ENCODE assay signal across 8 cellular contexts in genomic region chr4:52711834-52712171, GRCh38. TPM values are rescaled to one million over a fixed set of nuclear protein-coding genes. Genes with fewer than 3 reads are reported as not detected.
DNase-seq lines count a peak whose midpoint lies in the region; ATAC-seq and TF ChIP-seq lines count a peak whose summit lies in the region.

No MANE protein-coding gene starts in this region.

- no peaks in the 10 kb centered on the region for H3K27me3 ChIP-seq in heart left ventricle
- H3K27me3 ChIP-seq in ascending aorta = no peaks in the 10 kb centered on the region
- H3K27me3 ChIP-seq in mucosa of stomach (ENCODE audit: control insufficient read depth, insufficient read depth, low read length) = no peaks in the 10 kb centered on the region

- ATAC-seq in heart left ventricle (no peak), HG03159 (IDR thresholded peaks at IDR 0.05; ENCODE audit: unreplicated experiment) (peak; percentile 0)

- DNase-seq in heart left ventricle (no peak), cardiac septum (ENCODE audit: low spot score) (no peak), ascending aorta (ENCODE audit: low spot score in 2 of 2) (no peak), OCI-M2 (lab: John Stamatoyannopoulos, UW; ENCODE audit: unreplicated experiment) (no peak), GM19238 (ENCODE audit: insufficient read length, low spot score) (no peak), NCI-H2029 treated with DMSO at 0.1 percent for 48 hours (lab: John Stamatoyannopoulos, UW) (no peak)

- WGBS in heart left ventricle, 4 donors = 21 to 35% (median 23%) methylated on average over 8 to 9 of the region's 9 CpGs

- intact Hi-C loops in heart left ventricle (cut with DNase I) = loop anchor here in 9 of 10 donors (2.0 to 10.0 kb wide), 15 partner anchors 47 to 273 kb away; partner anchors contain the start of genes USP46 (in 7 of the 9) and RASL11B (in 5 of the 9)
- intact Hi-C loops in cardiac septum (cut with DNase I) = loop anchor here (1.0 to 5.0 kb wide), 6 partner anchors 53 to 270 kb away; partner anchors contain the start of genes RASL11B and USP46
- intact Hi-C loops in ascending aorta (cut with DNase I) = loop anchor here (1.0 to 10.0 kb wide), 10 partner anchors 10 to 1520 kb away; partner anchors contain the start of genes CHIC2, DCUN1D4, RASL11B and SPATA18

- no peaks in the 10 kb centered on the region for H3K9me3 ChIP-seq in heart left ventricle
- no peaks in the 10 kb centered on the region for H3K9me3 ChIP-seq in ascending aorta
- H3K9me3 ChIP-seq in mucosa of stomach (ENCODE audit: control insufficient read depth, low read length) = no peaks in the 10 kb centered on the region

- H3K4me1 ChIP-seq in heart left ventricle = peaks cover 6 to 32% (median 24%) of the 10 kb centered on the region in 12 donors
- H3K4me1 ChIP-seq in ascending aorta = peaks cover 9 to 16% of the 10 kb centered on the region in 2 donors
- peaks cover 26% of the 10 kb centered on the region for H3K4me1 ChIP-seq in mucosa of stomach (ENCODE audit: control insufficient read depth, insufficient read depth, low read length)

- H3K36me3 ChIP-seq in heart left ventricle = peaks cover 0 to 33% (median 25%) of the 10 kb centered on the region in 9 donors
- H3K36me3 ChIP-seq in ascending aorta = peaks cover 0 to 7% of the 10 kb centered on the region in 2 donors
- no peaks in the 10 kb centered on the region for H3K36me3 ChIP-seq in mucosa of stomach (ENCODE audit: control insufficient read depth, insufficient read depth, low read length)

- H3K27ac ChIP-seq in heart left ventricle (peak overlapping the region in 7 of 12 donors; percentile 30 to 97 (median 92)), ascending aorta (peak overlapping the region; percentile 24 to 93)

- no peak overlapping the region for H3K9ac ChIP-seq in mucosa of stomach (ENCODE audit: low read length)

- TF ChIP-seq CTCF in heart left ventricle (IDR thresholded peaks at IDR 0.05) (no peak), ascending aorta (IDR thresholded peaks at IDR 0.05) (no peak)

- H3K4me3 ChIP-seq in heart left ventricle = peak overlapping the region in 9 of 12 donors; percentile 67 to 96 (median 73)
- peak overlapping the region in 1 of 2 donors; percentile 85 for H3K4me3 ChIP-seq in ascending aorta
- peak overlapping the region; percentile 28 for H3K4me3 ChIP-seq in mucosa of stomach (ENCODE audit: low read length)

- TF ChIP-seq POLR2A in heart left ventricle (IDR thresholded peaks at IDR 0.05) = no peak

RNA-seq across cellular contexts. Expression of gene ERVMER34-1, which starts 39.4 kb away (rescaled TPM):
- total RNA-seq in heart left ventricle = 1 to 10 TPM; 2.2 to 6.8 (median 5.3) TPM
- polyA plus RNA-seq in heart left ventricle = 1 to 10 TPM; 3.1 to 3.3 TPM
- total RNA-seq in cardiac septum = 3.4 TPM
- total RNA-seq in ascending aorta = not detected

RNA-seq across cellular contexts. Expression of gene USP46, which starts 52.7 kb away (rescaled TPM):
- total RNA-seq in heart left ventricle (100 to 1,000 TPM in 1 of 9 donors, 10 to 100 TPM in 8; 29.8 to 111 (median 75.3) TPM), cardiac septum (111 TPM), ascending aorta (7.5 TPM)
- 10 to 100 TPM in 1 of 2 donors, 1 to 10 TPM in 1; 6.1 to 26.2 TPM for polyA plus RNA-seq in heart left ventricle
